Comparison of ENCODE assay signal across 1 cellular context in genomic region chr1:154419620-154420020, GRCh38.
TF ChIP-seq lines count a peak whose summit lies in the region.

No MANE protein-coding gene starts in this region.

TF ChIP-seq in HepG2, 621 proteins besides CTCF, POLR2A, EP300 and RAD21 (continued from another document and continues in another):
- TF ChIP-seq ZNF33A (CRISPR knock-in tag; IDR thresholded peaks at IDR 0.05; ENCODE audit: borderline replicate concordance) (no peak), TARDBP (CRISPR knock-in tag; IDR thresholded peaks at IDR 0.05) (peak; percentile 81; the same call in 1 of the 2 replicates), ZNF609 (CRISPR knock-in tag; IDR thresholded peaks at IDR 0.05; ENCODE audit: borderline replicate concordance) (peak; percentile 81; the same call in 1 of the 2 replicates), ZNF337 (CRISPR knock-in tag; IDR thresholded peaks at IDR 0.05; ENCODE audit: borderline replicate concordance, low read depth) (no peak), ZNF383 (CRISPR knock-in tag; IDR thresholded peaks at IDR 0.05; ENCODE audit: borderline replicate concordance) (no peak), ESRRA (CRISPR knock-in tag; IDR thresholded peaks at IDR 0.05; ENCODE audit: low read depth) (0 out of 2 replicates have a peak, but pooled peaks have one; percentile 23), ZNF740 (CRISPR knock-in tag; IDR thresholded peaks at IDR 0.05) (no peak), ZNF280B (CRISPR knock-in tag; IDR thresholded peaks at IDR 0.05; ENCODE audit: borderline replicate concordance) (no peak), TOE1 (CRISPR knock-in tag; IDR thresholded peaks at IDR 0.05) (no peak), ZNF24 (IDR thresholded peaks at IDR 0.05) (no peak), ZFYVE20 (CRISPR knock-in tag; IDR thresholded peaks at IDR 0.05; ENCODE audit: borderline replicate concordance, low read depth) (no peak), TEAD2 (CRISPR knock-in tag; IDR thresholded peaks at IDR 0.05) (no peak), MED1 (CRISPR knock-in tag; IDR thresholded peaks at IDR 0.05) (peak; percentile 95), ZNF564 (CRISPR knock-in tag; IDR thresholded peaks at IDR 0.05) (no peak), SNAI1 (CRISPR knock-in tag; IDR thresholded peaks at IDR 0.05; ENCODE audit: borderline replicate concordance) (no peak), SRSF1 (optimal IDR thresholded peaks at IDR 0.05; ENCODE audit: low read depth, low read length) (no peak), SALL2 (CRISPR knock-in tag; IDR thresholded peaks at IDR 0.05) (no peak), ZNF468 (CRISPR knock-in tag; IDR thresholded peaks at IDR 0.05) (no peak), CREM (IDR thresholded peaks at IDR 0.05) (peak; percentile 28; the same call in 1 of the 2 replicates), CREM (CRISPR knock-in tag; IDR thresholded peaks at IDR 0.05) (no peak), KMT2B (CRISPR knock-in tag; IDR thresholded peaks at IDR 0.05) (peak; percentile 59), SIX1 (CRISPR knock-in tag; IDR thresholded peaks at IDR 0.05; ENCODE audit: borderline replicate concordance) (peak; percentile 41; the same call in 1 of the 2 replicates), HNRNPUL1 (IDR thresholded peaks at IDR 0.05; ENCODE audit: low read depth, low read length) (no peak), ZFP82 (CRISPR knock-in tag; IDR thresholded peaks at IDR 0.05; ENCODE audit: borderline replicate concordance) (no peak; the same call in 1 of the 2 replicates), ZNF598 (CRISPR knock-in tag; IDR thresholded peaks at IDR 0.05; ENCODE audit: borderline replicate concordance) (no peak), FOXC1 (CRISPR knock-in tag; IDR thresholded peaks at IDR 0.05; ENCODE audit: borderline replicate concordance) (no peak), ZMYM2 (CRISPR knock-in tag; IDR thresholded peaks at IDR 0.05) (no peak), HOXA9 (CRISPR knock-in tag; IDR thresholded peaks at IDR 0.05; ENCODE audit: borderline replicate concordance) (no peak), ZNF138 (CRISPR knock-in tag; IDR thresholded peaks at IDR 0.05; ENCODE audit: low read depth) (no peak), HOXD1 (CRISPR knock-in tag; IDR thresholded peaks at IDR 0.05) (no peak), ZNF501 (CRISPR knock-in tag; IDR thresholded peaks at IDR 0.05) (peak; percentile 78), ELF3 (CRISPR knock-in tag; IDR thresholded peaks at IDR 0.05) (peak; percentile 94), ZNF30 (CRISPR knock-in tag; IDR thresholded peaks at IDR 0.05) (no peak), TRIM24 (CRISPR knock-in tag; IDR thresholded peaks at IDR 0.05) (no peak), ATF7 (IDR thresholded peaks at IDR 0.05) (no peak), ATF7 (CRISPR knock-in tag; IDR thresholded peaks at IDR 0.05) (peak; percentile 49; the same call in 1 of the 2 replicates), FOXA1 (IDR thresholded peaks at IDR 0.05) (no peak), FOXA1 (CRISPR knock-in tag; IDR thresholded peaks at IDR 0.05) (peak; percentile 77), POLR2G (IDR thresholded peaks at IDR 0.05; ENCODE audit: low read depth, low read length) (no peak), ZNF709 (CRISPR knock-in tag; IDR thresholded peaks at IDR 0.05) (no peak), ARNTL (CRISPR knock-in tag; IDR thresholded peaks at IDR 0.05) (peak; percentile 80), MYC (CRISPR knock-in tag; IDR thresholded peaks at IDR 0.05; ENCODE audit: borderline replicate concordance) (peak; percentile 71; the same call in 1 of the 2 replicates), ZNF777 (CRISPR knock-in tag; IDR thresholded peaks at IDR 0.05) (0 out of 2 replicates have a peak, but pooled peaks have one; percentile 33), CREB1 (IDR thresholded peaks at IDR 0.05) (no peak), CREB1 (CRISPR knock-in tag; IDR thresholded peaks at IDR 0.05) (no peak), SOX13 (IDR thresholded peaks at IDR 0.05) (no peak), SOX13 (CRISPR knock-in tag; conservative IDR thresholded peaks at IDR 0.05 in 1 of 2, IDR thresholded peaks at IDR 0.05 in 1 of 2) (peak in 1 of 2 experiments; percentile 69; a peak in 2 of 4 replicates), RAD51 (IDR thresholded peaks at IDR 0.05; ENCODE audit: borderline replicate concordance) (no peak), ZNF282 (IDR thresholded peaks at IDR 0.05; ENCODE audit: partially characterized antibody) (no peak), ZMAT5 (CRISPR knock-in tag; IDR thresholded peaks at IDR 0.05; ENCODE audit: borderline replicate concordance, low read depth) (no peak)
- TF ChIP-seq, protein P1, sequence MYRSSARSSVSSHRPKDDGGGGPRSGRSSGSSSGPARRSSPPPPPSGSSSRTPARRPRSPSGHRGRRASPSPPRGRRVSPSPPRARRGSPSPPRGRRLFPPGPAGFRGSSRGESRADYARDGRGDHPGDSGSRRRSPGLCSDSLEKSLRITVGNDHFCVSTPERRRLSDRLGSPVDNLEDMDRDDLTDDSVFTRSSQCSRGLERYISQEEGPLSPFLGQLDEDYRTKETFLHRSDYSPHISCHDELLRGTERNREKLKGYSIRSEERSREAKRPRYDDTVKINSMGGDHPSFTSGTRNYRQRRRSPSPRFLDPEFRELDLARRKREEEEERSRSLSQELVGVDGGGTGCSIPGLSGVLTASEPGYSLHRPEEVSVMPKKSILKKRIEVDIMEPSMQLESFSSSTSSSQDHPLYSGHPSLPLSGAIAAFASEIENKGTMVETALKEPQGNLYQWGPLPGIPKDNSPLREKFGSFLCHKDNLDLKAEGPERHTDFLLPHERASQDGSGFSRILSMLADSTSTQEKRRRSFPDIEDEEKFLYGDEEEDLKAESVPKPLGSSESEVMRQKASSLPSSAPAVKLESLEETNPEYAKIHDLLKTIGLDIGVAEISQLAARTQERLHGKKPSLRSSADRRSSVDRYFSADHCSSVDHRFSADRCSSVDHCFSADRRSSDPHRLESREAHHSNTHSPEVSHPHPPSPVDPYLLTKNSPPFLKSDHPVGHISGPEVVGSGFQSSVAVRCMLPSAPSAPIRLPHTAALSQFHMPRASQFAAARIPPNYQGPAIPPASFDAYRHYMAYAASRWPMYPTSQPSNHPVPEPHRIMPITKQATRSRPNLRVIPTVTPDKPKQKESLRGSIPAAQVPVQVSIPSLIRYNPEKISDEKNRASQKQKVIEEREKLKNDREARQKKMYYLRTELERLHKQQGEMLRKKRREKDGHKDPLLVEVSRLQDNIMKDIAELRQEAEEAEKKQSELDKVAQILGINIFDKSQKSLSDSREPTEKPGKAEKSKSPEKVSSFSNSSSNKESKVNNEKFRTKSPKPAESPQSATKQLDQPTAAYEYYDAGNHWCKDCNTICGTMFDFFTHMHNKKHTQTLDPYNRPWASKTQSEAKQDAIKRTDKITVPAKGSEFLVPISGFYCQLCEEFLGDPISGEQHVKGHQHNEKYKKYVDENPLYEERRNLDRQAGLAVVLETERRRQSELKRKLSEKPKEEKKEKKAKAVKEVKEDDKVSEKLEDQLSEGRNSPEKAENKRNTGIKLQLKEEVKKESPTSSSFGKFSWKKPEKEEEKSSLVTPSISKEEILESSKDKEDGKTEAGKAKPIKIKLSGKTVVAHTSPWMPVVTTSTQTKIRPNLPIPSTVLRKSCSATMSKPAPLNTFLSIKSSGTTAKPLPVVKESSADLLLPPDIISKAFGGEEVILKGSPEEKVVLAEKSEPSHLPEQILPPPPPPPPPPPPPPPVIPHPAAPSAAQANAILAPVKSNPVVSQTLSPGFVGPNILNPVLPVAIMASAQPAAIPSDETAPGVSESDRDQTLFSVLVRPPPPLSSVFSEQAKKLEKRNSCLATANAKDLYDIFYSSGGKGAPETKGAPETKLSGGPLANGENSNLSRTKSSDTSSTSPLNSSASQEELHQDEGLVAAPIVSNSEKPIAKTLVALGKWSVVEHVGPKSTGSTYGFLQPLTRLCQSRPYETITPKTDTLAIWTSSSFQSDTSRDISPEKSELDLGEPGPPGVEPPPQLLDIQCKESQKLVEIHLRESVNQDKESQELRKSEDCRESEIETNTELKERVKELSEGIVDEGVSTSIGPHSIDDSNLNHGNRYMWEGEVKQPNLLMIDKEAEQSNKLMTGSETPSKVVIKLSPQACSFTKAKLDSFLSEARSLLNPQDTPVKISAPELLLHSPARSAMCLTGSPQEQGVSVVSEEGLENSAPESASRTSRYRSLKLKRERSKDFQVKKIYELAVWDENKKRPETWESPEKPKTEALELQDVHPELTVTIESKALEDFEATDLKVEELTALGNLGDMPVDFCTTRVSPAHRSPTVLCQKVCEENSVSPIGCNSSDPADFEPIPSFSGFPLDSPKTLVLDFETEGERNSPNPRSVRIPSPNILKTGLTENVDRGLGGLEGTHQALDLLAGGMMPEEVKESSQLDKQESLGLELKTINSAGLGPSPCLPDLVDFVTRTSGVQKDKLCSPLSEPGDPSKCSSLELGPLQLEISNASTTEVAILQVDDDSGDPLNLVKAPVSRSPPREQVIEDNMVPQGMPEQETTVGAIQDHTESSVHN (CRISPR knock-in tag; IDR thresholded peaks at IDR 0.05), result 0 out of 2 replicates have a peak, but pooled peaks have one; percentile 58
- TF ChIP-seq, protein P2, sequence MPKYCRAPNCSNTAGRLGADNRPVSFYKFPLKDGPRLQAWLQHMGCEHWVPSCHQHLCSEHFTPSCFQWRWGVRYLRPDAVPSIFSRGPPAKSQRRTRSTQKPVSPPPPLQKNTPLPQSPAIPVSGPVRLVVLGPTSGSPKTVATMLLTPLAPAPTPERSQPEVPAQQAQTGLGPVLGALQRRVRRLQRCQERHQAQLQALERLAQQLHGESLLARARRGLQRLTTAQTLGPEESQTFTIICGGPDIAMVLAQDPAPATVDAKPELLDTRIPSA (CRISPR knock-in tag; IDR thresholded peaks at IDR 0.05; ENCODE audit: borderline replicate concordance), result no peak
- TF ChIP-seq, protein P3, sequence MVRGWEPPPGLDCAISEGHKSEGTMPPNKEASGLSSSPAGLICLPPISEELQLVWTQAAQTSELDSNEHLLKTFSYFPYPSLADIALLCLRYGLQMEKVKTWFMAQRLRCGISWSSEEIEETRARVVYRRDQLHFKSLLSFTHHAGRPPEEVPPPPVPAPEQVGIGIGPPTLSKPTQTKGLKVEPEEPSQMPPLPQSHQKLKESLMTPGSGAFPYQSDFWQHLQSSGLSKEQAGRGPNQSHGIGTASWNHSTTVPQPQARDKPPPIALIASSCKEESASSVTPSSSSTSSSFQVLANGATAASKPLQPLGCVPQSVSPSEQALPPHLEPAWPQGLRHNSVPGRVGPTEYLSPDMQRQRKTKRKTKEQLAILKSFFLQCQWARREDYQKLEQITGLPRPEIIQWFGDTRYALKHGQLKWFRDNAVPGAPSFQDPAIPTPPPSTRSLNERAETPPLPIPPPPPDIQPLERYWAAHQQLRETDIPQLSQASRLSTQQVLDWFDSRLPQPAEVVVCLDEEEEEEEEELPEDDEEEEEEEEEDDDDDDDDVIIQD (CRISPR knock-in tag; IDR thresholded peaks at IDR 0.05; ENCODE audit: low read depth), result peak; percentile 49; the same call in 1 of the 2 replicates
- TF ChIP-seq, protein P4, sequence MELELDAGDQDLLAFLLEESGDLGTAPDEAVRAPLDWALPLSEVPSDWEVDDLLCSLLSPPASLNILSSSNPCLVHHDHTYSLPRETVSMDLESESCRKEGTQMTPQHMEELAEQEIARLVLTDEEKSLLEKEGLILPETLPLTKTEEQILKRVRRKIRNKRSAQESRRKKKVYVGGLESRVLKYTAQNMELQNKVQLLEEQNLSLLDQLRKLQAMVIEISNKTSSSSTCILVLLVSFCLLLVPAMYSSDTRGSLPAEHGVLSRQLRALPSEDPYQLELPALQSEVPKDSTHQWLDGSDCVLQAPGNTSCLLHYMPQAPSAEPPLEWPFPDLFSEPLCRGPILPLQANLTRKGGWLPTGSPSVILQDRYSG (CRISPR knock-in tag; IDR thresholded peaks at IDR 0.05), result no peak
